Comparison of ENCODE assay signal across 13 cellular contexts in genomic region chrX:129754266-129755024, GRCh38. TPM values are rescaled to one million over a fixed set of nuclear protein-coding genes. Genes with fewer than 3 reads are reported as not detected.
DNase-seq lines count a peak whose midpoint lies in the region; TF ChIP-seq lines count a peak whose summit lies in the region.
"Had no signal": no experiment of that assay in that cellular context is flagged by ENCODE, and none has a peak within 500 bp of the region (broad histone marks: within the 10 kb centered on the region; RNA-seq: fewer than 3 reads in every experiment).

No MANE protein-coding gene starts in this region.

- DNase-seq in GM06990 (ENCODE audit: extremely low read depth, insufficient read length) (no peak), PC-9 (no peak), fibroblast of peridontal ligament (ENCODE audit: extremely low read depth) (peak; percentile 18), uterus (no peak), NCI-H128 (lab: John Stamatoyannopoulos, UW; ENCODE audit: unreplicated experiment) (no peak), SHP77 treated with DMSO at 0.1 percent for 48 hours (lab: John Stamatoyannopoulos, UW) (no peak)
- no peak for DNase-seq in stimulated activated CD4-positive, alpha-beta T cell treated with anti-CD3 and anti-CD28 coated beads, Interleukin-4, amount 100 ng/mL, for 1 hour
- DNase-seq: activated naive CD4-positive, alpha-beta T cell treated with anti-CD3 and anti-CD28 coated beads, Interleukin-2, amount 50 U/mL, for 16 hours; NCI-H1694 treated with DMSO at 0.1 percent for 48 hours had no signal

- no peak overlapping the region for H2AFZ ChIP-seq in PC-9

- H3K4me2 ChIP-seq in PC-9 = no peak overlapping the region

- H3K27me3 ChIP-seq in GM06990 (replicated peaks; ENCODE audit: control insufficient read depth, insufficient read depth, low read length) (no peaks in the 10 kb centered on the region; the same call in 1 of the 2 replicates), PC-9 (ENCODE audit: insufficient read depth, low read depth) (no peaks in the 10 kb centered on the region), uterus (no peaks in the 10 kb centered on the region)
- H3K27me3 ChIP-seq: suprapubic skin had no signal

- H3K36me3 ChIP-seq in GM06990 (ENCODE audit: control insufficient read depth, insufficient read depth, low read length) (no peaks in the 10 kb centered on the region), PC-9 (ENCODE audit: low read depth) (no peaks in the 10 kb centered on the region), uterus (no peaks in the 10 kb centered on the region)
- H3K36me3 ChIP-seq: suprapubic skin had no signal

- H3F3A ChIP-seq in PC-9 (ENCODE audit: insufficient read depth, low read depth) = no peaks in the 10 kb centered on the region

- no peak overlapping the region for H3K4me3 ChIP-seq in GM06990 (replicated peaks; ENCODE audit: low read depth, low read length)
- no peak overlapping the region for H3K4me3 ChIP-seq in PC-9
- no peak overlapping the region for H3K4me3 ChIP-seq in uterus
- H3K4me3 ChIP-seq: suprapubic skin had no signal

- TF ChIP-seq CTCF in 22Rv1 (IDR thresholded peaks at IDR 0.05) (peak; percentile 53), GM06990 (IDR thresholded peaks at IDR 0.05; ENCODE audit: insufficient read depth, low read length, poor library complexity, severe bottlenecking) (peak; percentile 60), PC-9 (conservative IDR thresholded peaks at IDR 0.05) (peak; percentile 45; the same call in 1 of the 2 replicates), uterus (IDR thresholded peaks at IDR 0.05) (no peak)

- H3K9me2 ChIP-seq in PC-9 (ENCODE audit: insufficient read depth) = no peaks in the 10 kb centered on the region

- no peaks in the 10 kb centered on the region for H3K79me2 ChIP-seq in PC-9 (ENCODE audit: low read depth)

- POLR2A ChIA-PET in PC-9 (lab: Charles Lee; ENCODE audit: unreplicated experiment) = no interaction called here

- no peaks in the 10 kb centered on the region for H3K9me3 ChIP-seq in PC-9 (ENCODE audit: insufficient read depth, low read depth)
- H3K9me3 ChIP-seq in uterus = no peaks in the 10 kb centered on the region
- H3K9me3 ChIP-seq: suprapubic skin had no signal

- H4K20me1 ChIP-seq in PC-9 (ENCODE audit: insufficient read depth) = no peaks in the 10 kb centered on the region

- no peaks in the 10 kb centered on the region for H3K4me1 ChIP-seq in PC-9 (replicated peaks; ENCODE audit: insufficient read depth)
- no peaks in the 10 kb centered on the region for H3K4me1 ChIP-seq in uterus
- H3K4me1 ChIP-seq: suprapubic skin had no signal

- no TSS peak for BruUV-seq in PC-9 (replicated peaks; lab: Mats Ljungman, UMichigan)

- no peak overlapping the region for H3K27ac ChIP-seq in 22Rv1
- no peak overlapping the region for H3K27ac ChIP-seq in PC-9
- H3K27ac ChIP-seq in uterus = no peak overlapping the region
- H3K27ac ChIP-seq: suprapubic skin had no signal

- CTCF ChIA-PET in PC-9 (lab: Charles Lee) = interaction anchor here (0.6 kb wide), 1 partner anchor 63 kb away, joined by 9 read pairs; no protein-coding TSS in a partner anchor

- intact Hi-C loops in PC-9 (cut with micrococcal nuclease; ENCODE audit: unreplicated experiment) = loop anchor here (10.0 kb wide), 1 partner anchor 150 kb away; the partner anchor contains the start of gene UTP14A
- intact Hi-C loops in uterus (cut with DNase I; ENCODE audit: low total_unique reads) = no loop called here

- no peak for TF ChIP-seq POLR2A in uterus (IDR thresholded peaks at IDR 0.05)

RNA-seq across cellular contexts. Expression of gene XPNPEP2, which starts 15.7 kb away (rescaled TPM):
- total RNA-seq in PC-9 (2021) = not detected in 2 replicates
- 1 to 10 TPM; 2.9 to 4.6 (median 3.9) TPM for total RNA-seq in uterus
- total RNA-seq: Daoy had no signal

RNA-seq across cellular contexts. Expression of gene SASH3, which starts 25.3 kb away (rescaled TPM):
- total RNA-seq in PC-9 (2021) (not detected in 2 replicates), uterus (1 to 10 TPM in 3 of 4 donors, under 1 TPM in 1; 0.26 to 4.1 (median 2.9) TPM)
- total RNA-seq: Daoy, fibroblast of lung had no signal

Comparison
In these comparisons a context has a peak if more than half of its experiments do, and no peak if none do; other contexts are left out.
1. CTCF ChIP-seq: peak in 22Rv1 (single experiment), GM06990 (single experiment) and PC-9 (single experiment); none in uterus (0 of 4).